17 cellular contexts compared by ENCODE assay signal in the genomic region with DNA sequence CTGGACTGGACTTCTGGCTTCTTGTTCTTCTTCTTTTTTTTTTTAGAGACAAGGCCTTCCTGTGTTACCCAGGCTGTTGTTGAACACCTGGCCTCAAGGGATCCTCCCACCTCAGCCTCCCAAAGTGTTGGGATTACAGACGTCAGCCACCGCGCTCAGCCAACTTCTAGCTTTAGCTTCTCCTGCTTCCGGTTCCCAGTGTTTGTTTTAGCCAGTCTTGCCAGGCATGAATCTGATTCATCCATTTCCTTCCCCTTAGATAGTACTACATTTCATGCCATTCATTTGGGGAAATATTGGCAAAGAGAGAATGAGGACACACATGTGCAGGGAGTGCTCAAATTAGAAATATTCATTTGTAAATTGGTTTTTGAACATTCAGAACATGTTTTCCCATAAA. TPM values are rescaled to one million over a fixed set of nuclear protein-coding genes. Genes with fewer than 3 reads are reported as not detected.
A peak's percentile ranks its signal among the peaks of the same experiment; 100 is the strongest.
DNase-seq lines count a peak whose midpoint lies in the region; ATAC-seq and TF ChIP-seq lines count a peak whose summit lies in the region.
"Had no signal": no experiment of that assay in that cellular context is flagged by ENCODE, and none has a peak within 500 bp of the region (broad histone marks: within the 10 kb centered on the region; RNA-seq: fewer than 3 reads in every experiment).

No MANE protein-coding gene starts in this region.

- H3K4me1 Mint-ChIP-seq in chondrocyte (ENCODE audit: low read depth): peaks cover 8% of the 10 kb centered on the region
- H3K4me1 Mint-ChIP-seq: central memory CD8-positive, alpha-beta T cell had no signal

- H3K4me3 Mint-ChIP-seq in chondrocyte (ENCODE audit: unreplicated experiment): no peak overlapping the region
- H3K4me3 Mint-ChIP-seq: central memory CD8-positive, alpha-beta T cell had no signal

- H3K36me3 Mint-ChIP-seq in chondrocyte (ENCODE audit: low read depth): peaks cover 14% of the 10 kb centered on the region

- H3K4me1 ChIP-seq in lung (ENCODE audit: control insufficient read depth in 2 of 2, insufficient read depth in 2 of 2, low read length in 2 of 2): no peaks in the 10 kb centered on the region
- H3K4me1 ChIP-seq: esophagus muscularis mucosa had no signal

- in situ Hi-C loops in Caki2 (cut with HindIII; ENCODE audit: low pct_unique_long_range_greater_than_20kb, low sequenced_read_pairs): no loop called here

- H3K36me3 ChIP-seq in MG63: peaks cover 49% of the 10 kb centered on the region
- peaks cover 9 to 22% of the 10 kb centered on the region in 2 donors for H3K36me3 ChIP-seq in lung (ENCODE audit: control insufficient read depth in 2 of 2, insufficient read depth in 2 of 2, low read length in 2 of 2)

- H3K27me3 ChIP-seq in MG63 (no peaks in the 10 kb centered on the region), lung (ENCODE audit: control insufficient read depth, insufficient read depth) (no peaks in the 10 kb centered on the region)
- H3K27me3 ChIP-seq: BLaER1 treated with 17β-estradiol and CSF1 and Interleukin-3, amounts not matched to agents 10 nM and 100 nM; esophagus muscularis mucosa had no signal

- TF ChIP-seq CTCF in chondrocyte (IDR thresholded peaks at IDR 0.05): no peak
- TF ChIP-seq CTCF in lung (IDR thresholded peaks at IDR 0.05; ENCODE audit: control extremely low read depth, extremely low read depth): no peak

- H3K27me3 Mint-ChIP-seq in chondrocyte (ENCODE audit: low read depth): no peaks in the 10 kb centered on the region
- H3K27me3 Mint-ChIP-seq: central memory CD8-positive, alpha-beta T cell had no signal

- no peak overlapping the region for H3K27ac ChIP-seq in lung (ENCODE audit: low read depth in 1 of 2, low read length in 1 of 2)
- H3K27ac ChIP-seq: esophagus muscularis mucosa had no signal

- peak overlapping the region; percentile 65 for H3K27ac Mint-ChIP-seq in chondrocyte (ENCODE audit: unreplicated experiment)

- no peaks in the 10 kb centered on the region for H3K9me3 Mint-ChIP-seq in chondrocyte (ENCODE audit: low read depth)
- H3K9me3 Mint-ChIP-seq: central memory CD8-positive, alpha-beta T cell had no signal

- no peaks in the 10 kb centered on the region for H3K9me3 ChIP-seq in MG63
- H3K9me3 ChIP-seq in lung (ENCODE audit: control insufficient read depth in 2 of 2, insufficient read depth in 1 of 2, low read length in 1 of 2): no peaks in the 10 kb centered on the region
- H3K9me3 ChIP-seq: BLaER1 treated with 17β-estradiol and CSF1 and Interleukin-3, amounts not matched to agents 10 nM and 100 nM; esophagus muscularis mucosa; mucosa of descending colon had no signal

- DNase-seq in Caki2 (ENCODE audit: low read depth) (peak; percentile 53), MG63 (peak; percentile 81), chondrocyte (ENCODE audit: low spot score) (no peak), lung (ENCODE audit: low spot score) (no peak), RPMI8226 (no peak), NCI-H128 (lab: John Stamatoyannopoulos, UW; ENCODE audit: unreplicated experiment) (no peak)
- no peak for DNase-seq in stimulated activated naive CD8-positive, alpha-beta T cell treated with anti-CD3 and anti-CD28 coated beads, Interleukin-15, Interleukin-2, amounts not matched to agents 100 U/mL and 50 U/mL, for 24 hours
- DNase-seq: activated naive CD4-positive, alpha-beta T cell; KG1; mucosa of descending colon; NCI-H1694; NCI-H69; Right ventricle myocardium superior had no signal

- H3K4me3 ChIP-seq in MG63 (no peak overlapping the region), lung (no peak overlapping the region)
- H3K4me3 ChIP-seq: BLaER1 treated with 17β-estradiol and CSF1 and Interleukin-3, amounts not matched to agents 10 nM and 100 nM; esophagus muscularis mucosa; mucosa of descending colon had no signal

- WGBS in lung, 2 donors: 59 to 65% methylated on average over 4 of the region's 4 CpGs

- peak; percentile 27 for ATAC-seq in lung (ENCODE audit: insufficient read depth, low FRiP score)
- ATAC-seq in stimulated activated naive CD8-positive, alpha-beta T cell treated with anti-CD3 and anti-CD28 coated beads, Interleukin-15, Interleukin-2, amounts not matched to agents 100 U/mL and 50 U/mL, for 24 hours: no peak
- ATAC-seq in HG02571 (IDR thresholded peaks at IDR 0.05; ENCODE audit: unreplicated experiment): no peak
- ATAC-seq: mucosa of descending colon had no signal

RNA-seq across cellular contexts. Expression of gene NDUFAB1, which starts 12.1 kb away (rescaled TPM):
- total RNA-seq in Caki2 (2014; rRNA removed; shearing (Covaris generic); ENCODE audit: low replicate concordance): 147 and 186 TPM in 2 replicates
- total RNA-seq in MG63 (2014; rRNA removed; shearing (Covaris generic); ENCODE audit: low replicate concordance): 103 and 184 TPM in 2 replicates
- total RNA-seq in chondrocyte (62.5 to 79.2 TPM (median 62.6 TPM) in 3 replicates), lung (10 to 100 TPM; 67.4 to 83.7 TPM)
- 100 to 1,000 TPM in 1 of 2 donors, 10 to 100 TPM in 1; 96.5 to 127 TPM for polyA plus RNA-seq in lung

RNA-seq across cellular contexts. Expression of gene PALB2, which starts 32.9 kb away (rescaled TPM):
- total RNA-seq in Caki2 (2014; rRNA removed; shearing (Covaris generic); ENCODE audit: low replicate concordance): 8.0 and 12.0 TPM in 2 replicates
- 15.1 and 15.4 TPM in 2 replicates for total RNA-seq in MG63 (2014; rRNA removed; shearing (Covaris generic); ENCODE audit: low replicate concordance)
- total RNA-seq in chondrocyte: 8.4 to 13.2 TPM (median 8.7 TPM) in 3 replicates
- 10 to 100 TPM in 1 of 2 donors, 1 to 10 TPM in 1; 8.3 to 12.0 TPM for total RNA-seq in lung
- 10 to 100 TPM in 1 of 2 donors, 1 to 10 TPM in 1; 6.3 to 12.9 TPM for polyA plus RNA-seq in lung

RNA-seq across cellular contexts. Expression of gene DCTN5, which starts 33.1 kb away (rescaled TPM):
- total RNA-seq in Caki2 (2014; rRNA removed; shearing (Covaris generic); ENCODE audit: low replicate concordance): 48.7 and 108 TPM in 2 replicates
- total RNA-seq in MG63 (2014; rRNA removed; shearing (Covaris generic); ENCODE audit: low replicate concordance): 96.7 and 108 TPM in 2 replicates
- total RNA-seq in chondrocyte (65.9 to 69.8 TPM (median 68.0 TPM) in 3 replicates), lung (10 to 100 TPM; 39.0 to 46.2 TPM)
- polyA plus RNA-seq in lung: 10 to 100 TPM; 10.5 to 30.4 TPM

RNA-seq across cellular contexts. Expression of gene UBFD1, which starts 50.7 kb away (rescaled TPM):
- total RNA-seq in Caki2 (2014; rRNA removed; shearing (Covaris generic); ENCODE audit: low replicate concordance): 69.9 and 120 TPM in 2 replicates
- 59.3 and 59.9 TPM in 2 replicates for total RNA-seq in MG63 (2014; rRNA removed; shearing (Covaris generic); ENCODE audit: low replicate concordance)
- 103 to 107 TPM (median 105 TPM) in 3 replicates for total RNA-seq in chondrocyte
- 10 to 100 TPM; 48.8 to 61.4 TPM for total RNA-seq in lung
- polyA plus RNA-seq in lung: 10 to 100 TPM in 1 of 2 donors, 1 to 10 TPM in 1; 8.5 to 13.9 TPM

RNA-seq across cellular contexts. Expression of gene EARS2, which starts 51.0 kb away (rescaled TPM):
- 32.9 and 108 TPM in 2 replicates for total RNA-seq in Caki2 (2014; rRNA removed; shearing (Covaris generic); ENCODE audit: low replicate concordance)
- 23.8 and 45.3 TPM in 2 replicates for total RNA-seq in MG63 (2014; rRNA removed; shearing (Covaris generic); ENCODE audit: low replicate concordance)
- total RNA-seq in chondrocyte: 13.3 to 21.4 TPM (median 13.9 TPM) in 3 replicates
- total RNA-seq in lung: 10 to 100 TPM; 25.2 to 25.7 TPM
- 10 to 100 TPM; 17.7 to 19.3 TPM for polyA plus RNA-seq in lung

Comparison
In these comparisons a context has a peak if more than half of its experiments do, and no peak if none do; other contexts are left out.
1. DNase-seq: peak in Caki2 (single experiment) and MG63 (single experiment); none in chondrocyte (single experiment), lung (single experiment), RPMI8226 (single experiment), stimulated activated naive CD8-positive, alpha-beta T cell treated with anti-CD3 and anti-CD28 coated beads, Interleukin-15, Interleukin-2, amounts not matched to agents 100 U/mL and 50 U/mL, for 24 hours (single experiment) and NCI-H128 (single experiment).